In genomic region chr22:23278883-23279675, GRCh38 we compare ENCODE assay signal across 10 cellular contexts.
A peak's percentile ranks its signal among the peaks of the same experiment; 100 is the strongest.
DNase-seq lines count a peak whose midpoint lies in the region; ATAC-seq and TF ChIP-seq lines count a peak whose summit lies in the region.
"Had no signal": no experiment of that assay in that cellular context is flagged by ENCODE, and none has a peak within 500 bp of the region (broad histone marks: within the 10 kb centered on the region; RNA-seq: fewer than 3 reads in every experiment).

No MANE protein-coding gene starts in this region.

- H3K9me3 ChIP-seq in right cardiac atrium (ENCODE audit: control insufficient read depth, low read length), result no peaks in the 10 kb centered on the region
- H3K9me3 ChIP-seq in thymus (ENCODE audit: control insufficient read depth), result no peaks in the 10 kb centered on the region

- 52% methylated on average over 11 of the region's 11 CpGs for WGBS in right cardiac atrium
- WGBS in thymus, result 90% methylated on average over 11 of the region's 11 CpGs

- no peak for TF ChIP-seq CTCF in activated CD8-positive, alpha-beta T cell treated with anti-CD3 and anti-CD28 coated beads for 36 hours (IDR thresholded peaks at IDR 0.05)

- H3K27me3 Mint-ChIP-seq in activated CD8-positive, alpha-beta T cell treated with anti-CD3 and anti-CD28 coated beads for 36 hours, result no peaks in the 10 kb centered on the region
- H3K27me3 Mint-ChIP-seq in activated CD8-positive, alpha-beta T cell treated with anti-CD3 and anti-CD28 coated beads, Interleukin-2, amount 10 ng/mL, durations not matched to agents 7 days and 5 days (ENCODE audit: low read depth), result no peaks in the 10 kb centered on the region
- no peaks in the 10 kb centered on the region for H3K27me3 Mint-ChIP-seq in activated naive CD8-positive, alpha-beta T cell

- H3K27ac Mint-ChIP-seq in activated CD8-positive, alpha-beta T cell treated with anti-CD3 and anti-CD28 coated beads for 36 hours, result peak overlapping the region; percentile 63
- no peak overlapping the region for H3K27ac Mint-ChIP-seq in activated CD8-positive, alpha-beta T cell treated with anti-CD3 and anti-CD28 coated beads, Interleukin-2, amount 10 ng/mL, durations not matched to agents 7 days and 5 days
- peak overlapping the region; percentile 37 for H3K27ac Mint-ChIP-seq in activated naive CD8-positive, alpha-beta T cell

- H3K4me3 ChIP-seq in right cardiac atrium (ENCODE audit: low read length) (no peak overlapping the region), thymus (ENCODE audit: low read length) (no peak overlapping the region)

- no peaks in the 10 kb centered on the region for H3K9me3 Mint-ChIP-seq in activated CD8-positive, alpha-beta T cell treated with anti-CD3 and anti-CD28 coated beads for 36 hours
- H3K9me3 Mint-ChIP-seq in activated CD8-positive, alpha-beta T cell treated with anti-CD3 and anti-CD28 coated beads, Interleukin-2, amount 10 ng/mL, durations not matched to agents 7 days and 5 days (ENCODE audit: insufficient read depth), result no peaks in the 10 kb centered on the region
- no peaks in the 10 kb centered on the region for H3K9me3 Mint-ChIP-seq in activated naive CD8-positive, alpha-beta T cell (ENCODE audit: low read depth)

- ATAC-seq in activated CD8-positive, alpha-beta T cell treated with anti-CD3 and anti-CD28 coated beads for 36 hours, result peak; percentile 53
- no peak for ATAC-seq in activated CD8-positive, alpha-beta T cell treated with anti-CD3 and anti-CD28 coated beads, Interleukin-2, amount 10 ng/mL, durations not matched to agents 7 days and 5 days
- peak; percentile 38 to 44 for ATAC-seq in right cardiac atrium

- no peak overlapping the region for H3K27ac ChIP-seq in right cardiac atrium (ENCODE audit: low read length)
- H3K27ac ChIP-seq in thymus (ENCODE audit: low read depth), result peak overlapping the region; percentile 20

- H3K27me3 ChIP-seq in right cardiac atrium (ENCODE audit: control insufficient read depth, insufficient read depth) (no peaks in the 10 kb centered on the region), thymus (ENCODE audit: control insufficient read depth, insufficient read depth) (no peaks in the 10 kb centered on the region)

- H3K4me3 Mint-ChIP-seq in activated CD8-positive, alpha-beta T cell treated with anti-CD3 and anti-CD28 coated beads for 36 hours, result no peak overlapping the region
- no peak overlapping the region for H3K4me3 Mint-ChIP-seq in activated CD8-positive, alpha-beta T cell treated with anti-CD3 and anti-CD28 coated beads, Interleukin-2, amount 10 ng/mL, durations not matched to agents 7 days and 5 days
- H3K4me3 Mint-ChIP-seq in activated naive CD8-positive, alpha-beta T cell, result no peak overlapping the region

- intact Hi-C loops in activated CD8-positive, alpha-beta T cell treated with anti-CD3 and anti-CD28 coated beads for 36 hours (cut with micrococcal nuclease), result no loop called here
- intact Hi-C loops in right cardiac atrium (cut with DNase I), result loop anchor here in 1 of 4 donors (5.0 kb wide), 1 partner anchor 52 kb away; no protein-coding TSS in a partner anchor

- CTCF ChIA-PET in activated CD8-positive, alpha-beta T cell treated with anti-CD3 and anti-CD28 coated beads for 36 hours (lab: Charles Lee), result interaction anchor here (1.1 to 10.2 kb wide), 4 partner anchors 11 to 319 kb away, joined by 3 to 237 read pairs (median 7); partner anchors contain the start of gene BCR
- CTCF ChIA-PET in activated CD8-positive, alpha-beta T cell treated with anti-CD3 and anti-CD28 coated beads, Interleukin-2, amount 10 ng/mL, durations not matched to agents 7 days and 5 days (lab: Charles Lee), result interaction anchor here (1.1 to 11.4 kb wide), 6 partner anchors 11 to 323 kb away, joined by 3 to 280 read pairs (median 6); partner anchors contain the start of gene BCR

- POLR2A ChIA-PET in activated CD8-positive, alpha-beta T cell treated with anti-CD3 and anti-CD28 coated beads for 36 hours (lab: Charles Lee), result interaction anchor here (0.8 to 1.1 kb wide), 2 partner anchors 91 to 99 kb away, joined by 3 read pairs; partner anchors contain the start of gene BCR
- POLR2A ChIA-PET in activated CD8-positive, alpha-beta T cell treated with anti-CD3 and anti-CD28 coated beads, Interleukin-2, amount 10 ng/mL, durations not matched to agents 7 days and 5 days (lab: Charles Lee), result interaction anchor here (1.1 kb wide), 1 partner anchor 98 kb away, joined by 4 read pairs; no protein-coding TSS in a partner anchor

- DNase-seq in activated CD8-positive, alpha-beta T cell treated with anti-CD3 and anti-CD28 coated beads for 36 hours, result peak; percentile 38
- DNase-seq in activated CD8-positive, alpha-beta T cell treated with anti-CD3 and anti-CD28 coated beads, Interleukin-2, amount 10 ng/mL, durations not matched to agents 7 days and 5 days, result no peak
- DNase-seq in right cardiac atrium, result peak; percentile 49 to 64 (median 50)
- DNase-seq in D341Med (ENCODE audit: low spot score), result no peak
- DNase-seq in stimulated activated CD4-positive, alpha-beta T cell treated with anti-CD3 and anti-CD28 coated beads, Interleukin-15, amount 100 ng/mL, for 24 hours, result no peak
- no peak for DNase-seq in globus pallidus (ENCODE audit: low spot score)
- DNase-seq: activated CD8-positive, alpha-beta memory T cell treated with anti-CD3 and anti-CD28 coated beads for 24 hours; stimulated activated naive CD4-positive, alpha-beta T cell had no signal

- H3K4me1 Mint-ChIP-seq in activated CD8-positive, alpha-beta T cell treated with anti-CD3 and anti-CD28 coated beads for 36 hours (ENCODE audit: low read depth), result peaks cover 32% of the 10 kb centered on the region
- H3K4me1 Mint-ChIP-seq in activated CD8-positive, alpha-beta T cell treated with anti-CD3 and anti-CD28 coated beads, Interleukin-2, amount 10 ng/mL, durations not matched to agents 7 days and 5 days (ENCODE audit: low read depth), result peaks cover 26% of the 10 kb centered on the region
- peaks cover 14% of the 10 kb centered on the region for H3K4me1 Mint-ChIP-seq in activated naive CD8-positive, alpha-beta T cell (ENCODE audit: low read depth)

- H3K36me3 ChIP-seq in thymus (ENCODE audit: control insufficient read depth, insufficient read depth), result peaks cover 79% of the 10 kb centered on the region

- no peaks in the 10 kb centered on the region for H3K36me3 Mint-ChIP-seq in activated CD8-positive, alpha-beta T cell treated with anti-CD3 and anti-CD28 coated beads for 36 hours (ENCODE audit: low read depth)
- H3K36me3 Mint-ChIP-seq in activated CD8-positive, alpha-beta T cell treated with anti-CD3 and anti-CD28 coated beads, Interleukin-2, amount 10 ng/mL, durations not matched to agents 7 days and 5 days (ENCODE audit: low read depth), result peaks cover 3% of the 10 kb centered on the region
- H3K36me3 Mint-ChIP-seq in activated naive CD8-positive, alpha-beta T cell, result no peaks in the 10 kb centered on the region

- peaks cover 10% of the 10 kb centered on the region for H3K4me1 ChIP-seq in right cardiac atrium (ENCODE audit: control insufficient read depth, insufficient read depth, low read length)
- no peaks in the 10 kb centered on the region for H3K4me1 ChIP-seq in thymus (ENCODE audit: control insufficient read depth, insufficient read depth, low read length)

Comparison
In these comparisons a context has a peak if more than half of its experiments do, and no peak if none do; other contexts are left out.
1. DNase-seq: peak in activated CD8-positive, alpha-beta T cell treated with anti-CD3 and anti-CD28 coated beads for 36 hours (single experiment) and right cardiac atrium (3 of 3); none in activated CD8-positive, alpha-beta T cell treated with anti-CD3 and anti-CD28 coated beads, Interleukin-2, amount 10 ng/mL, durations not matched to agents 7 days and 5 days (single experiment), D341Med (single experiment), stimulated activated CD4-positive, alpha-beta T cell treated with anti-CD3 and anti-CD28 coated beads, Interleukin-15, amount 100 ng/mL, for 24 hours (single experiment) and globus pallidus (single experiment).